Comparison of ENCODE assay signal across 1 cellular context in genomic region chr6:37176268-37177082, GRCh38.
TF ChIP-seq lines count a peak whose summit lies in the region.

No MANE protein-coding gene starts in this region.

TF ChIP-seq in K562, 482 proteins besides CTCF, POLR2A, EP300 and RAD21 (continued from another document and continues in another):
- TF ChIP-seq RERE (CRISPR knock-in tag; IDR thresholded peaks at IDR 0.05; ENCODE audit: borderline replicate concordance) (no peak), MLX (CRISPR knock-in tag; conservative IDR thresholded peaks at IDR 0.05) (peak in 1 of 2 experiments; percentile 93; a peak in 2 of 4 replicates), ETS1 (conservative IDR thresholded peaks at IDR 0.05; ENCODE audit: control insufficient read depth, low read depth, low read length) (no peak), ZNF695 (CRISPR knock-in tag; IDR thresholded peaks at IDR 0.05) (peak; percentile 50), ZFP1 (CRISPR knock-in tag; IDR thresholded peaks at IDR 0.05) (peak; percentile 67; the same call in 1 of the 2 replicates), CUX1 (CRISPR knock-in tag; IDR thresholded peaks at IDR 0.05) (0 out of 2 replicates have a peak, but pooled peaks have one; percentile 69), ELK1 (CRISPR knock-in tag; IDR thresholded peaks at IDR 0.05) (no peak), NFRKB (IDR thresholded peaks at IDR 0.05; ENCODE audit: low read depth) (0 out of 2 replicates have a peak, but pooled peaks have one; percentile 16), MAZ (CRISPR knock-in tag; conservative IDR thresholded peaks at IDR 0.05 in 1 of 2, IDR thresholded peaks at IDR 0.05 in 1 of 2) (peak in 1 of 2 experiments; percentile 24; a peak in 3 of 4 replicates), L3MBTL2 (IDR thresholded peaks at IDR 0.05) (peak; percentile 80), JUN (IDR thresholded peaks at IDR 0.05; ENCODE audit: borderline replicate concordance, low read depth, low read length) (no peak), JUN (CRISPR knock-in tag; IDR thresholded peaks at IDR 0.05; ENCODE audit: borderline replicate concordance) (no peak), E4F1 (CRISPR knock-in tag; IDR thresholded peaks at IDR 0.05; ENCODE audit: borderline replicate concordance) (peak; percentile 84; the same call in 1 of the 2 replicates), ZNF23 (CRISPR knock-in tag; IDR thresholded peaks at IDR 0.05) (peak; percentile 88), ZNF121 (CRISPR knock-in tag; conservative IDR thresholded peaks at IDR 0.05) (0 out of 2 replicates have a peak, but pooled peaks have one; percentile 25), CEBPB (tag; IDR thresholded peaks at IDR 0.05) (peak; percentile 93), ZZZ3 (IDR thresholded peaks at IDR 0.05) (no peak), TFAP4 (CRISPR knock-in tag; IDR thresholded peaks at IDR 0.05; ENCODE audit: borderline replicate concordance) (no peak; the same call in 1 of the 2 replicates), ZNF583 (CRISPR knock-in tag; IDR thresholded peaks at IDR 0.05) (no peak), NR3C1 (CRISPR knock-in tag; IDR thresholded peaks at IDR 0.05) (no peak), RB1 (IDR thresholded peaks at IDR 0.05; ENCODE audit: low read depth) (peak; percentile 17; the same call in 1 of the 2 replicates), ZNF830 (CRISPR knock-in tag; IDR thresholded peaks at IDR 0.05) (peak; percentile 99), TRIM24 (IDR thresholded peaks at IDR 0.05) (peak in 1 of 2 experiments; percentile 42; a peak in 1 of 4 replicates), ATF1 (CRISPR knock-in tag; IDR thresholded peaks at IDR 0.05) (no peak), ATF1 (tag; IDR thresholded peaks at IDR 0.05) (0 out of 2 replicates have a peak, but pooled peaks have one; percentile 15), SNRNP70 (optimal IDR thresholded peaks at IDR 0.05; ENCODE audit: low read depth, low read length) (peak; percentile 50), ZNF212 (CRISPR knock-in tag; IDR thresholded peaks at IDR 0.05) (peak; percentile 83; the same call in 1 of the 2 replicates), FOXK2 (conservative IDR thresholded peaks at IDR 0.05 in 1 of 2, IDR thresholded peaks at IDR 0.05 in 1 of 2; ENCODE audit: low read depth in 2 of 2) (peak in 1 of 2 experiments; percentile 9; a peak in 1 of 4 replicates), NFIC (IDR thresholded peaks at IDR 0.05) (peak; percentile 35; the same call in 1 of the 2 replicates), RFX5 (IDR thresholded peaks at IDR 0.05; ENCODE audit: low read depth, low read length) (no peak), CTCFL (IDR thresholded peaks at IDR 0.05; ENCODE audit: borderline replicate concordance, insufficient read depth, low read depth, low read length, poor library complexity, severe bottlenecking) (no peak), PTBP1 (IDR thresholded peaks at IDR 0.05; ENCODE audit: low read depth, low read length) (peak; percentile 24; the same call in 1 of the 2 replicates), MAFK (IDR thresholded peaks at IDR 0.05; ENCODE audit: low read length) (no peak), RUNX1 (IDR thresholded peaks at IDR 0.05; ENCODE audit: low read depth) (no peak), DPF2 (IDR thresholded peaks at IDR 0.05) (0 out of 2 replicates have a peak, but pooled peaks have one; percentile 42), ZBTB9 (CRISPR knock-in tag; IDR thresholded peaks at IDR 0.05) (no peak; the same call in 1 of the 2 replicates), GATAD2A (IDR thresholded peaks at IDR 0.05) (peak; percentile 14; the same call in 1 of the 2 replicates), BCL6 (CRISPR knock-in tag; IDR thresholded peaks at IDR 0.05) (0 out of 2 replicates have a peak, but pooled peaks have one; percentile 31)
